Comparison of ENCODE assay signal across 9 cellular contexts in genomic region chr7:116526897-116527296, GRCh38. TPM values are rescaled to one million over a fixed set of nuclear protein-coding genes. Genes with fewer than 3 reads are reported as not detected.
DNase-seq lines count a peak whose midpoint lies in the region; ATAC-seq and TF ChIP-seq lines count a peak whose summit lies in the region.
"Had no signal": no experiment of that assay in that cellular context is flagged by ENCODE, and none has a peak within 500 bp of the region (broad histone marks: within the 10 kb centered on the region; RNA-seq: fewer than 3 reads in every experiment).

No MANE protein-coding gene starts in this region.

- TF ChIP-seq CTCF in fibroblast of the aortic adventitia (IDR thresholded peaks at IDR 0.05; ENCODE audit: insufficient read depth, low read length) (no peak), retinal pigment epithelial cell (conservative IDR thresholded peaks at IDR 0.05; ENCODE audit: low read depth, low read length) (no peak)

- H3K27ac ChIP-seq in SK-N-MC, result peak overlapping the region; percentile 100
- H3K27ac ChIP-seq: cardiac muscle cell had no signal

- H3K9ac ChIP-seq in SK-N-MC (ENCODE audit: insufficient read length), result peak overlapping the region; percentile 99

- no peaks in the 10 kb centered on the region for H3K9me3 ChIP-seq in SK-N-MC (ENCODE audit: low read depth, low read length)

- peak overlapping the region; percentile 53; the same call in 1 of the 2 replicates for H3K4me3 ChIP-seq in GM08714 (ENCODE audit: low read length)
- peak overlapping the region; percentile 97 for H3K4me3 ChIP-seq in SK-N-MC
- peak overlapping the region; percentile 95 for H3K4me3 ChIP-seq in fibroblast of the aortic adventitia (ENCODE audit: low read depth, low read length)
- H3K4me3 ChIP-seq in retinal pigment epithelial cell (ENCODE audit: low read length), result peak overlapping the region; percentile 68

- DNase-seq in SK-N-MC (ENCODE audit: low read depth, low spot score) (no peak), fibroblast of the aortic adventitia (ENCODE audit: low read depth) (peak; percentile 29), retinal pigment epithelial cell (ENCODE audit: low read depth) (no peak), LoVo (ENCODE audit: low spot score) (no peak)
- no peak for DNase-seq in central memory CD4-positive, alpha-beta T cell

- ATAC-seq in GM18909 (IDR thresholded peaks at IDR 0.05; ENCODE audit: poor library complexity, unreplicated experiment), result no peak
- ATAC-seq in HG03175 (IDR thresholded peaks at IDR 0.05; ENCODE audit: unreplicated experiment), result no peak

- peaks cover 55% of the 10 kb centered on the region for H3K36me3 ChIP-seq in SK-N-MC (ENCODE audit: insufficient read depth, low read length)
- H3K36me3 ChIP-seq: cardiac muscle cell had no signal

RNA-seq across cellular contexts. Expression of gene CAV1, which starts 2.1 kb away (rescaled TPM):
- total RNA-seq in fibroblast of the aortic adventitia (ENCODE audit: low replicate concordance), result 154 and 598 TPM in 2 replicates

RNA-seq across cellular contexts. Expression of gene CAV2, which starts 27.4 kb away (rescaled TPM):
- 51.2 and 113 TPM in 2 replicates for total RNA-seq in fibroblast of the aortic adventitia (ENCODE audit: low replicate concordance)
